ENCODE assay signal across 11 cellular contexts in genomic region chr6:336159-337114, GRCh38. TPM values are rescaled to one million over a fixed set of nuclear protein-coding genes. Genes with fewer than 3 reads are reported as not detected.
A peak's percentile ranks its signal among the peaks of the same experiment; 100 is the strongest.
DNase-seq lines count a peak whose midpoint lies in the region; ATAC-seq and TF ChIP-seq lines count a peak whose summit lies in the region.
"Had no signal": no experiment of that assay in that cellular context is flagged by ENCODE, and none has a peak within 500 bp of the region (broad histone marks: within the 10 kb centered on the region; RNA-seq: fewer than 3 reads in every experiment).

No MANE protein-coding gene starts in this region.

- DNase-seq in Right ventricle myocardium inferior (ENCODE audit: missing footprints) (peak; percentile 56), cardiac septum (ENCODE audit: low spot score) (no peak), tibial nerve (ENCODE audit: low spot score in 2 of 2) (no peak), kidney glomerular epithelial cell (lab: John Stamatoyannopoulos, UW) (no peak), DMS153 (lab: John Stamatoyannopoulos, UW) (no peak)
- DNase-seq in activated CD8-positive, alpha-beta T cell treated with anti-CD3 and anti-CD28 coated beads, Interleukin-2, amount 10 ng/mL, durations not matched to agents 7 days and 5 days, result peak; percentile 56
- no peak for DNase-seq in stimulated activated naive CD8-positive, alpha-beta T cell treated with anti-CD3 and anti-CD28 coated beads, Interleukin-15, amount 100 ng/mL, for 72 hours
- DNase-seq: NCI-H510A; stimulated activated CD4-positive, alpha-beta T cell treated with anti-CD3 and anti-CD28 coated beads, Interleukin-4, amount 100 ng/mL, for 1 hour had no signal

- no peaks in the 10 kb centered on the region for H3K9me3 ChIP-seq in tibial nerve

- TF ChIP-seq EP300 in tibial nerve (IDR thresholded peaks at IDR 0.05), result peak in 1 of 2 donors; percentile 45

- H3K4me3 Mint-ChIP-seq in activated CD8-positive, alpha-beta T cell treated with anti-CD3 and anti-CD28 coated beads, Interleukin-2, amount 10 ng/mL, durations not matched to agents 7 days and 5 days, result peak overlapping the region; percentile 65
- H3K4me3 Mint-ChIP-seq in stimulated activated naive CD8-positive, alpha-beta T cell treated with anti-CD3 and anti-CD28 coated beads, Interleukin-15, amount 100 ng/mL, for 72 hours, result peak overlapping the region; percentile 4 to 5

- H3K4me3 ChIP-seq in tibial nerve, result no peak overlapping the region

- H3K36me3 Mint-ChIP-seq in activated CD8-positive, alpha-beta T cell treated with anti-CD3 and anti-CD28 coated beads, Interleukin-2, amount 10 ng/mL, durations not matched to agents 7 days and 5 days (ENCODE audit: low read depth), result peaks cover 3% of the 10 kb centered on the region

- no peaks in the 10 kb centered on the region for H3K36me3 ChIP-seq in tibial nerve

- CTCF ChIA-PET in activated CD8-positive, alpha-beta T cell treated with anti-CD3 and anti-CD28 coated beads, Interleukin-2, amount 10 ng/mL, durations not matched to agents 7 days and 5 days (lab: Charles Lee), result interaction anchor here (2.6 to 4.7 kb wide), 4 partner anchors 14 to 142 kb away, joined by 9 to 28 read pairs (median 13); no protein-coding TSS in a partner anchor

- POLR2A ChIA-PET in activated CD8-positive, alpha-beta T cell treated with anti-CD3 and anti-CD28 coated beads, Interleukin-2, amount 10 ng/mL, durations not matched to agents 7 days and 5 days (lab: Charles Lee), result interaction anchor here (0.7 to 5.8 kb wide), 5 partner anchors 44 to 223 kb away, joined by 3 to 80 read pairs (median 3); partner anchors contain the start of genes DUSP22 and IRF4

- no peaks in the 10 kb centered on the region for H3K9me3 Mint-ChIP-seq in activated CD8-positive, alpha-beta T cell treated with anti-CD3 and anti-CD28 coated beads, Interleukin-2, amount 10 ng/mL, durations not matched to agents 7 days and 5 days (ENCODE audit: insufficient read depth)
- no peaks in the 10 kb centered on the region for H3K9me3 Mint-ChIP-seq in stimulated activated naive CD8-positive, alpha-beta T cell treated with anti-CD3 and anti-CD28 coated beads, Interleukin-15, amount 100 ng/mL, for 72 hours

- TF ChIP-seq POLR2A in tibial nerve (IDR thresholded peaks at IDR 0.05), result no peak

- no peak for TF ChIP-seq CTCF in tibial nerve (IDR thresholded peaks at IDR 0.05)

- H3K27ac Mint-ChIP-seq in activated CD8-positive, alpha-beta T cell treated with anti-CD3 and anti-CD28 coated beads, Interleukin-2, amount 10 ng/mL, durations not matched to agents 7 days and 5 days, result peak overlapping the region; percentile 89
- peak overlapping the region in 1 of 2 donors; percentile 7 for H3K27ac Mint-ChIP-seq in stimulated activated naive CD8-positive, alpha-beta T cell treated with anti-CD3 and anti-CD28 coated beads, Interleukin-15, amount 100 ng/mL, for 72 hours

- ATAC-seq in Right ventricle myocardium inferior, result peak; percentile 12
- ATAC-seq in HG02852 (IDR thresholded peaks at IDR 0.05; ENCODE audit: unreplicated experiment), result peak; percentile 35
- peak; percentile 35 for ATAC-seq in activated CD8-positive, alpha-beta T cell treated with anti-CD3 and anti-CD28 coated beads, Interleukin-2, amount 10 ng/mL, durations not matched to agents 7 days and 5 days
- ATAC-seq in stimulated activated naive CD8-positive, alpha-beta T cell treated with anti-CD3 and anti-CD28 coated beads, Interleukin-15, amount 100 ng/mL, for 72 hours, result no peak

- H3K27me3 Mint-ChIP-seq in activated CD8-positive, alpha-beta T cell treated with anti-CD3 and anti-CD28 coated beads, Interleukin-2, amount 10 ng/mL, durations not matched to agents 7 days and 5 days (ENCODE audit: low read depth), result no peaks in the 10 kb centered on the region
- H3K27me3 Mint-ChIP-seq in stimulated activated naive CD8-positive, alpha-beta T cell treated with anti-CD3 and anti-CD28 coated beads, Interleukin-15, amount 100 ng/mL, for 72 hours, result no peaks in the 10 kb centered on the region

- intact Hi-C loops in Right ventricle myocardium inferior (cut with DNase I), result no loop called here
- intact Hi-C loops in cardiac septum (cut with DNase I), result no loop called here

- H3K4me1 Mint-ChIP-seq in activated CD8-positive, alpha-beta T cell treated with anti-CD3 and anti-CD28 coated beads, Interleukin-2, amount 10 ng/mL, durations not matched to agents 7 days and 5 days (ENCODE audit: low read depth), result peaks cover 60% of the 10 kb centered on the region
- H3K4me1 Mint-ChIP-seq in stimulated activated naive CD8-positive, alpha-beta T cell treated with anti-CD3 and anti-CD28 coated beads, Interleukin-15, amount 100 ng/mL, for 72 hours, result peaks cover 54% of the 10 kb centered on the region

- H3K27me3 ChIP-seq in tibial nerve, result no peaks in the 10 kb centered on the region

- H3K27ac ChIP-seq in tibial nerve, result peak overlapping the region in 1 of 4 donors; percentile 24
- H3K27ac ChIP-seq: epithelial cell of prostate had no signal

- WGBS in tibial nerve, 2 donors, result 68 to 69% methylated on average over 10 of the region's 10 CpGs

- H3K4me1 ChIP-seq in tibial nerve, result peaks cover 0 to 36% (median 24%) of the 10 kb centered on the region in 4 donors

RNA-seq across cellular contexts. Expression of gene DUSP22, which starts 44.1 kb away (rescaled TPM):
- 50.0 TPM for total RNA-seq in Right ventricle myocardium inferior
- total RNA-seq in cardiac septum, result 49.2 TPM
- total RNA-seq in activated CD8-positive, alpha-beta T cell treated with anti-CD3 and anti-CD28 coated beads, Interleukin-2, amount 10 ng/mL, durations not matched to agents 7 days and 5 days, result 10 to 100 TPM; 32.6 to 33.2 TPM
- 10 to 100 TPM; 53.2 to 89.8 (median 73.7) TPM for total RNA-seq in tibial nerve

RNA-seq across cellular contexts. Expression of gene IRF4, which starts 55.1 kb away (rescaled TPM):
- total RNA-seq in Right ventricle myocardium inferior, result 0.68 TPM
- 0.89 TPM for total RNA-seq in cardiac septum
- 10 to 100 TPM; 91.2 to 95.2 TPM for total RNA-seq in activated CD8-positive, alpha-beta T cell treated with anti-CD3 and anti-CD28 coated beads, Interleukin-2, amount 10 ng/mL, durations not matched to agents 7 days and 5 days
- 1 to 10 TPM in 3 of 4 donors, under 1 TPM in 1; 0.22 to 6.9 (median 2.3) TPM for total RNA-seq in tibial nerve

Comparison
In these comparisons a context has a peak if more than half of its experiments do, and no peak if none do; other contexts are left out.
1. DNase-seq: peak in Right ventricle myocardium inferior (single experiment) and activated CD8-positive, alpha-beta T cell treated with anti-CD3 and anti-CD28 coated beads, Interleukin-2, amount 10 ng/mL, durations not matched to agents 7 days and 5 days (single experiment); none in cardiac septum (single experiment), stimulated activated naive CD8-positive, alpha-beta T cell treated with anti-CD3 and anti-CD28 coated beads, Interleukin-15, amount 100 ng/mL, for 72 hours (0 of 2), tibial nerve (0 of 2), kidney glomerular epithelial cell (single experiment) and DMS153 (single experiment).
2. RNA of gene IRF4, which starts 55.1 kb away (total RNA-seq): 91.2 to 95.2 TPM in activated CD8-positive, alpha-beta T cell treated with anti-CD3 and anti-CD28 coated beads, Interleukin-2, amount 10 ng/mL, durations not matched to agents 7 days and 5 days; 0.22 to 6.9 TPM in tibial nerve, 0.89 TPM in cardiac septum (single experiment) and 0.68 TPM in Right ventricle myocardium inferior (single experiment); every median in the first group is over 10 times any median in the second.